In genomic region chr1:172112573-172112972, GRCh38 we compare ENCODE assay signal across 20 cellular contexts.
"Had no signal": no experiment of that assay in that cellular context is flagged by ENCODE, and none has a peak within 500 bp of the region (broad histone marks: within the 10 kb centered on the region; RNA-seq: fewer than 3 reads in every experiment).

No MANE protein-coding gene starts in this region.

- H3K9ac ChIP-seq: neural progenitor cell had no signal

- H3K27ac Mint-ChIP-seq: activated naive CD4-positive, alpha-beta T cell treated with anti-CD3 and anti-CD28 coated beads, Interleukin-2, amount 50 U/mL, for 72 hours; effector memory CD8-positive, alpha-beta T cell; WTC11 had no signal

- ATAC-seq: body of pancreas; effector memory CD8-positive, alpha-beta T cell; WTC11 had no signal

- H2AFZ ChIP-seq: neural progenitor cell had no signal

- H3K36me3 Mint-ChIP-seq: activated naive CD4-positive, alpha-beta T cell treated with anti-CD3 and anti-CD28 coated beads, Interleukin-2, amount 50 U/mL, for 72 hours; neural progenitor cell; WTC11 had no signal

- H3K4me2 ChIP-seq: neural progenitor cell had no signal

- H3K4me3 ChIP-seq: body of pancreas, neural progenitor cell, ovary, sigmoid colon, stomach, thoracic aorta had no signal

- H3K36me3 ChIP-seq: neural progenitor cell, ovary, sigmoid colon, stomach, thoracic aorta had no signal

- H3K27ac ChIP-seq: body of pancreas, neural progenitor cell, ovary, sigmoid colon, stomach, thoracic aorta had no signal

- H3K4me1 ChIP-seq: body of pancreas, neural progenitor cell, stomach had no signal

- H3K4me1 Mint-ChIP-seq: neural progenitor cell had no signal

- H3K27me3 ChIP-seq: body of pancreas, neural progenitor cell, ovary, sigmoid colon, stomach had no signal

- DNase-seq: activated effector memory CD4-positive, alpha-beta T cell treated with anti-CD3 and anti-CD28 coated beads, Interleukin-2, amount 50 U/mL, for 16 hours; activated T-cell treated with anti-CD3 and anti-CD28 coated beads, Interleukin-2, amount 50 U/mL, for 1 hour; amniotic stem cell; body of pancreas; effector memory CD8-positive, alpha-beta T cell; erythroblast; hypothalamus; kidney glomerular epithelial cell; ovary; sigmoid colon; stimulated activated CD4-positive, alpha-beta T cell treated with anti-CD3 and anti-CD28 coated beads, Interleukin-12 subunit alpha, Interleukin-12 subunit beta, amount 100 ng/mL, for 4 hours; stimulated activated CD4-positive, alpha-beta T cell treated with anti-CD3 and anti-CD28 coated beads, Interleukin-4, amount 100 ng/mL, for 1 hour; stimulated activated CD8-positive, alpha-beta memory T cell treated with anti-CD3 and anti-CD28 coated beads, Interleukin-4, amount 100 ng/mL, for 48 hours; stomach; T1000 had no signal

- H3K4me3 Mint-ChIP-seq: central memory CD8-positive, alpha-beta T cell; effector memory CD8-positive, alpha-beta T cell; neural progenitor cell; WTC11 had no signal

- H3K9me3 ChIP-seq: body of pancreas, ovary, sigmoid colon, stomach, thoracic aorta had no signal

- H3K9me3 Mint-ChIP-seq: activated naive CD4-positive, alpha-beta T cell treated with anti-CD3 and anti-CD28 coated beads, Interleukin-2, amount 50 U/mL, for 72 hours; central memory CD8-positive, alpha-beta T cell; effector memory CD8-positive, alpha-beta T cell; neural progenitor cell; WTC11 had no signal

- H3K27me3 Mint-ChIP-seq: central memory CD8-positive, alpha-beta T cell; effector memory CD8-positive, alpha-beta T cell had no signal
